Comparison of ENCODE assay signal across 19 cellular contexts in genomic region chrX:352582-353314, GRCh38. TPM values are rescaled to one million over a fixed set of nuclear protein-coding genes. Genes with fewer than 3 reads are reported as not detected.
DNase-seq lines count a peak whose midpoint lies in the region; ATAC-seq, FAIRE-seq and TF ChIP-seq lines count a peak whose summit lies in the region.
"Had no signal": no experiment of that assay in that cellular context is flagged by ENCODE, and none has a peak within 500 bp of the region (broad histone marks: within the 10 kb centered on the region; RNA-seq: fewer than 3 reads in every experiment).

No MANE protein-coding gene starts in this region.

- no peak for FAIRE-seq in kidney (lab: Jason Lieb, UNC)
- FAIRE-seq: D721Med, K562 had no signal

- TF ChIP-seq POLR2A in sigmoid colon (IDR thresholded peaks at IDR 0.05), result no peak

- no peaks in the 10 kb centered on the region for H3K27me3 Mint-ChIP-seq in chondrocyte (ENCODE audit: low read depth)
- H3K27me3 Mint-ChIP-seq: B cell; CD8-positive, alpha-beta memory T cell had no signal

- TF ChIP-seq EP300 in sigmoid colon (IDR thresholded peaks at IDR 0.05), result no peak

- peaks cover 23% of the 10 kb centered on the region for H3K4me1 Mint-ChIP-seq in chondrocyte (ENCODE audit: low read depth)

- peak; percentile 69 for DNase-seq in RWPE2 (ENCODE audit: low spot score)
- peak; percentile 85 for DNase-seq in chondrocyte (ENCODE audit: low spot score)
- peak; percentile 56 for DNase-seq in kidney
- peak; percentile 53 for DNase-seq in sigmoid colon
- no peak for DNase-seq in activated CD4-positive, alpha-beta T cell treated with anti-CD3 and anti-CD28 coated beads for 1 hour
- DNase-seq: CD8-positive, alpha-beta memory T cell; DMS79; MV-4-11; NCI-H1417; NCI-H187 treated with DMSO at 0.1 percent for 48 hours; NCI-H2171; NCI-H446; NK-92 treated with Interleukin-12 subunit alpha and Interleukin-12 subunit beta, amount 100 ng/mL, for 24 hours had no signal

- no peak overlapping the region for H3K4me3 Mint-ChIP-seq in chondrocyte (ENCODE audit: unreplicated experiment)
- H3K4me3 Mint-ChIP-seq: B cell; CD8-positive, alpha-beta memory T cell had no signal

- H3K36me3 ChIP-seq in RWPE2 (ENCODE audit: low read depth) (peaks cover 21% of the 10 kb centered on the region), kidney (ENCODE audit: control insufficient read depth in 1 of 2, insufficient read depth in 2 of 2, low read length in 2 of 2) (no peaks in the 10 kb centered on the region), sigmoid colon (no peaks in the 10 kb centered on the region)

- H3K4me3 ChIP-seq in RWPE2 (ENCODE audit: severe bottlenecking), result no peak overlapping the region
- no peak overlapping the region for H3K4me3 ChIP-seq in kidney (ENCODE audit: low read length in 2 of 2)
- no peak overlapping the region for H3K4me3 ChIP-seq in sigmoid colon
- H3K4me3 ChIP-seq: K562 had no signal

- H3K9me3 ChIP-seq in RWPE2 (ENCODE audit: severe bottlenecking) (no peaks in the 10 kb centered on the region), kidney (ENCODE audit: control insufficient read depth in 1 of 2, low read length in 2 of 2) (no peaks in the 10 kb centered on the region), sigmoid colon (no peaks in the 10 kb centered on the region)

- H3K9me3 Mint-ChIP-seq in chondrocyte (ENCODE audit: low read depth), result no peaks in the 10 kb centered on the region

- H3K36me3 Mint-ChIP-seq in chondrocyte (ENCODE audit: low read depth), result peaks cover 10% of the 10 kb centered on the region

- H3K4me1 ChIP-seq in RWPE2 (ENCODE audit: insufficient read depth, poor library complexity, severe bottlenecking), result peaks cover 16% of the 10 kb centered on the region
- H3K4me1 ChIP-seq in kidney (ENCODE audit: control insufficient read depth in 1 of 2, insufficient read depth in 1 of 2, low read depth in 1 of 2, low read length in 2 of 2), result no peaks in the 10 kb centered on the region
- no peaks in the 10 kb centered on the region for H3K4me1 ChIP-seq in sigmoid colon

- WGBS in sigmoid colon, 2 donors, result 96 to 97% methylated on average over 39 of the region's 39 CpGs

- intact Hi-C loops in kidney (cut with DNase I), result no loop called here
- intact Hi-C loops in sigmoid colon (cut with DNase I), result no loop called here

- H3K27ac ChIP-seq in RWPE2 (ENCODE audit: poor library complexity, severe bottlenecking) (no peak overlapping the region), kidney (ENCODE audit: low read depth in 2 of 2, low read length in 2 of 2) (no peak overlapping the region), sigmoid colon (no peak overlapping the region)

- peak overlapping the region; percentile 32 for H3K27ac Mint-ChIP-seq in chondrocyte (ENCODE audit: unreplicated experiment)
- H3K27ac Mint-ChIP-seq: B cell had no signal

- H3K27me3 ChIP-seq in RWPE2 (ENCODE audit: insufficient read depth, poor library complexity, severe bottlenecking), result no peaks in the 10 kb centered on the region
- no peaks in the 10 kb centered on the region for H3K27me3 ChIP-seq in sigmoid colon

- H3K9ac ChIP-seq in kidney (ENCODE audit: low read length in 2 of 2), result no peak overlapping the region

- ATAC-seq in RWPE2 (ENCODE audit: low read depth), result no peak
- no peak for ATAC-seq in GM21526 (IDR thresholded peaks at IDR 0.05; ENCODE audit: low FRiP score, unreplicated experiment)
- ATAC-seq in HG03457 (IDR thresholded peaks at IDR 0.05; ENCODE audit: unreplicated experiment), result no peak
- ATAC-seq: HCT116, K562 had no signal

- TF ChIP-seq CTCF in RWPE2 (IDR thresholded peaks at IDR 0.05; ENCODE audit: poor library complexity, severe bottlenecking) (no peak), chondrocyte (IDR thresholded peaks at IDR 0.05) (no peak), kidney (IDR thresholded peaks at IDR 0.05; ENCODE audit: borderline replicate concordance, extremely low read depth, insufficient read depth) (no peak), sigmoid colon (IDR thresholded peaks at IDR 0.05) (no peak)

RNA-seq across cellular contexts. Expression of gene PPP2R3B, which starts 34.0 kb away (rescaled TPM):
- total RNA-seq in chondrocyte (27.1 to 30.5 TPM (median 30.0 TPM) in 3 replicates), kidney (14.4 TPM), sigmoid colon (10 to 100 TPM in 1 of 4 donors, 1 to 10 TPM in 3; 3.2 to 16.1 (median 6.6) TPM)
- polyA plus RNA-seq in kidney (ENCODE audit: insufficient read depth, low read depth, low replicate concordance) (14.1 TPM), sigmoid colon (10 to 100 TPM in 1 of 3 donors, 1 to 10 TPM in 2; 2.1 to 13.3 (median 5.4) TPM)

RNA-seq across cellular contexts. Expression of gene GTPBP6, which starts 34.2 kb away (rescaled TPM):
- total RNA-seq in chondrocyte (37.6 to 42.2 TPM (median 42.0 TPM) in 3 replicates), kidney (50.1 TPM), sigmoid colon (10 to 100 TPM; 22.4 to 40.3 (median 30.9) TPM)
- polyA plus RNA-seq in kidney (ENCODE audit: insufficient read depth, low read depth, low replicate concordance) (61.9 TPM), sigmoid colon (10 to 100 TPM; 36.0 to 65.8 (median 36.5) TPM)
